Comparison of ENCODE assay signal across 1 cellular context in genomic region chr1:112729011-112729410, GRCh38. TPM values are rescaled to one million over a fixed set of nuclear protein-coding genes. Genes with fewer than 3 reads are reported as not detected.
"Had no signal": no experiment of that assay in that cellular context is flagged by ENCODE, and none has a peak within 500 bp of the region (broad histone marks: within the 10 kb centered on the region; RNA-seq: fewer than 3 reads in every experiment).

No MANE protein-coding gene starts in this region.

RNA-seq across cellular contexts. Expression of gene PPM1J, which starts 13.9 kb away (rescaled TPM):
- total RNA-seq: SJSA1 had no signal
